Comparison of ENCODE assay signal across 29 cellular contexts in genomic region chr16:22151599-22151998, GRCh38. TPM values are rescaled to one million over a fixed set of nuclear protein-coding genes. Genes with fewer than 3 reads are reported as not detected.
"Had no signal": no experiment of that assay in that cellular context is flagged by ENCODE, and none has a peak within 500 bp of the region (broad histone marks: within the 10 kb centered on the region; RNA-seq: fewer than 3 reads in every experiment).

No MANE protein-coding gene starts in this region.

- FAIRE-seq: urothelium cell line had no signal

- H3K27me3 ChIP-seq: suprapubic skin, testis, thyroid gland, tibial artery, tibial nerve, transverse colon, upper lobe of left lung, upper lobe of right lung, uterus, vagina had no signal

- H3K36me3 ChIP-seq: stomach, suprapubic skin, thoracic aorta, thyroid gland, tibial artery, tibial nerve, transverse colon, upper lobe of left lung, upper lobe of right lung, uterus, vagina had no signal

- ATAC-seq: stimulated activated effector memory CD8-positive, alpha-beta T cell treated with anti-CD3 and anti-CD28 coated beads, Interleukin-12 subunit alpha, Interleukin-12 subunit beta, amount 100 ng/mL, for 72 hours; stimulated activated memory B cell treated with anti-CD40 and anti-IgM and Interleukin-4, amounts not matched to agents 10 μg/mL and 1 μg/mL and 100 μg/mL, for 72 hours; stimulated activated naive B cell treated with anti-CD40 and anti-IgM and Interleukin-4, amounts not matched to agents 10 μg/mL and 1 μg/mL and 100 μg/mL, for 72 hours; stimulated activated naive CD8-positive, alpha-beta T cell treated with anti-CD3 and anti-CD28 coated beads, Interleukin-15, amount 100 ng/mL, for 72 hours; stimulated activated naive CD8-positive, alpha-beta T cell treated with anti-CD3 and anti-CD28 coated beads, Interleukin-15, Interleukin-2, amounts not matched to agents 100 U/mL and 50 U/mL, for 24 hours; upper lobe of right lung had no signal

- H3K4me1 ChIP-seq: stomach, suprapubic skin, testis, thyroid gland, tibial artery, tibial nerve, transverse colon, upper lobe of left lung, upper lobe of right lung, uterus, vagina had no signal

- DNase-seq: stimulated activated CD4-positive, alpha-beta T cell treated with anti-CD3 and anti-CD28 coated beads, Interleukin-2, amount 100 ng/mL, for 48 hours; stimulated activated CD4-positive, alpha-beta T cell treated with anti-CD3 and anti-CD28 coated beads, Interleukin-4, amount 100 ng/mL, for 1 hour; stimulated activated CD4-positive, alpha-beta T cell treated with anti-CD3 and anti-CD28 coated beads, Interleukin-4, amount 100 ng/mL, for 24 hours; stimulated activated CD4-positive, alpha-beta T cell treated with anti-CD3 and anti-CD28 coated beads, Interleukin-4, amount 100 ng/mL, for 4 hours; stimulated activated CD8-positive, alpha-beta memory T cell treated with anti-CD3 and anti-CD28 coated beads, Interleukin-4, amount 100 ng/mL, for 48 hours; stimulated activated naive B cell treated with anti-CD40 and anti-IgM and Interleukin-4, amounts not matched to agents 10 μg/mL and 1 μg/mL and 100 μg/mL, for 72 hours; stimulated activated naive CD4-positive, alpha-beta T cell; stimulated activated naive CD4-positive, alpha-beta T cell treated with Interleukin-2 at 50 U/mL for 16 hours; stimulated activated naive CD8-positive, alpha-beta T cell treated with anti-CD3 and anti-CD28 coated beads, Interleukin-15, amount 100 ng/mL, for 72 hours; stimulated activated naive CD8-positive, alpha-beta T cell treated with anti-CD3 and anti-CD28 coated beads, Interleukin-15, Interleukin-2, amounts not matched to agents 100 U/mL and 50 U/mL, for 24 hours; stomach; substantia nigra; testis; thyroid gland; tibial artery; transverse colon; trophoblast cell; upper lobe of left lung; upper lobe of right lung; uterus had no signal

- H3K27ac ChIP-seq: stomach, suprapubic skin, testis, thoracic aorta, thyroid gland, tibial artery, tibial nerve, transverse colon, upper lobe of left lung, upper lobe of right lung, uterus, vagina had no signal

- H3K4me3 ChIP-seq: stomach, suprapubic skin, testis, thoracic aorta, thyroid gland, tibial artery, tibial nerve, transverse colon, upper lobe of left lung, upper lobe of right lung, uterus, vagina had no signal

- H3K9me3 ChIP-seq: stomach, suprapubic skin, testis, thoracic aorta, thyroid gland, tibial artery, tibial nerve, transverse colon, upper lobe of left lung, upper lobe of right lung, uterus, vagina had no signal

RNA-seq across cellular contexts. Expression of gene SDR42E2, which starts 10.7 kb away (rescaled TPM):
- total RNA-seq: stomach, suprapubic skin, thoracic aorta, thyroid gland, tibial nerve, transverse colon, urinary bladder, uterus, vagina had no signal
- polyA plus RNA-seq: stomach, urinary bladder had no signal

RNA-seq across cellular contexts. Expression of gene VWA3A, which starts 59.3 kb away (rescaled TPM):
- total RNA-seq: subcutaneous adipose tissue, vagina had no signal
